Comparison of ENCODE assay signal across 19 cellular contexts in the genomic region with DNA sequence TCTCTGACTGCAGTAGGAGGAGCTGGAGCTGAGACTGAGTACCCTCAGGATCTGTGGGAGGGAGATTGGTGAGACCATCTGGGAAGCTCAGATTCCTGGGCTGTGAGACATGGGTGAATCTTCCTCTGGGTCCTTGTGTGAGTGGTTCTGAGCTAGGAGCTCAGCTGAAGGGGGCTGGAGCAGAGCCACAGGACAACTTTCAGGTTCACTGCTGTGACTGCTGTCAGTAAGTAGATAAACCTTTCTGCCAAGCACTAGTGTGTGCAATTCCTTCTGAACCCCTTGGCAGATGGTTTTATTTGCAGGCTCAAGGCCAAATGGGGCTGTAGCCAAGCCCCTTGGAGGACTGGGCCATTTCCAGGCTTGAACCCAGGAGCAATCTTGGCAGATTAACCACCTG. TPM values are rescaled to one million over a fixed set of nuclear protein-coding genes. Genes with fewer than 3 reads are reported as not detected.
"Had no signal": no experiment of that assay in that cellular context is flagged by ENCODE, and none has a peak within 500 bp of the region (broad histone marks: within the 10 kb centered on the region; RNA-seq: fewer than 3 reads in every experiment).

No MANE protein-coding gene starts in this region.

- H3K4me1 ChIP-seq: tibial nerve, uterus had no signal

- H3K4me1 Mint-ChIP-seq: activated CD8-positive, alpha-beta memory T cell treated with anti-CD3 and anti-CD28 coated beads, Interleukin-2, amount 10 ng/mL, durations not matched to agents 7 days and 5 days; activated naive CD8-positive, alpha-beta T cell treated with anti-CD3 and anti-CD28 coated beads for 36 hours; activated T-helper 17 cell treated with anti-CD3 and anti-CD28 coated beads, Interleukin-2, amount 50 U/mL, for 72 hours; naive B cell; neural crest cell had no signal

- H3K4me3 Mint-ChIP-seq: activated CD8-positive, alpha-beta memory T cell treated with anti-CD3 and anti-CD28 coated beads, Interleukin-2, amount 10 ng/mL, durations not matched to agents 7 days and 5 days; activated naive CD8-positive, alpha-beta T cell treated with anti-CD3 and anti-CD28 coated beads for 36 hours; activated T-helper 17 cell treated with anti-CD3 and anti-CD28 coated beads, Interleukin-2, amount 50 U/mL, for 72 hours; effector memory CD8-positive, alpha-beta T cell; naive B cell; neural crest cell had no signal

- H3K27ac ChIP-seq: tibial nerve, uterus had no signal

- H3K36me3 ChIP-seq: cardiac muscle cell, tibial nerve, uterus had no signal

- ATAC-seq: activated CD8-positive, alpha-beta memory T cell treated with anti-CD3 and anti-CD28 coated beads, Interleukin-2, amount 10 ng/mL, durations not matched to agents 7 days and 5 days; activated T-helper 17 cell treated with anti-CD3 and anti-CD28 coated beads, Interleukin-2, amount 50 U/mL, for 72 hours; effector memory CD8-positive, alpha-beta T cell; mucosa of descending colon; stimulated activated naive CD8-positive, alpha-beta T cell treated with anti-CD3 and anti-CD28 coated beads, Interleukin-15, Interleukin-2, amounts not matched to agents 100 U/mL and 50 U/mL, for 24 hours had no signal

- H3K27ac Mint-ChIP-seq: activated CD8-positive, alpha-beta memory T cell treated with anti-CD3 and anti-CD28 coated beads, Interleukin-2, amount 10 ng/mL, durations not matched to agents 7 days and 5 days; activated naive CD8-positive, alpha-beta T cell treated with anti-CD3 and anti-CD28 coated beads for 36 hours; activated T-helper 17 cell treated with anti-CD3 and anti-CD28 coated beads, Interleukin-2, amount 50 U/mL, for 72 hours; effector memory CD8-positive, alpha-beta T cell; naive B cell had no signal

- H3K4me3 ChIP-seq: cardiac muscle cell, mucosa of descending colon, tibial nerve, uterus had no signal

- H3K27me3 Mint-ChIP-seq: activated CD8-positive, alpha-beta memory T cell treated with anti-CD3 and anti-CD28 coated beads, Interleukin-2, amount 10 ng/mL, durations not matched to agents 7 days and 5 days; activated naive CD8-positive, alpha-beta T cell treated with anti-CD3 and anti-CD28 coated beads for 36 hours; activated T-helper 17 cell treated with anti-CD3 and anti-CD28 coated beads, Interleukin-2, amount 50 U/mL, for 72 hours; effector memory CD8-positive, alpha-beta T cell; naive B cell had no signal

- DNase-seq: activated CD4-positive, alpha-beta T cell treated with anti-CD3 and anti-CD28 coated beads, Interleukin-2, amount 50 U/mL, for 48 hours; activated CD8-positive, alpha-beta memory T cell treated with anti-CD3 and anti-CD28 coated beads, Interleukin-2, amount 10 ng/mL, durations not matched to agents 7 days and 5 days; activated naive CD4-positive, alpha-beta T cell; activated naive CD8-positive, alpha-beta T cell treated with anti-CD3 and anti-CD28 coated beads for 36 hours; amygdala; dermis blood vessel endothelial cell; effector memory CD8-positive, alpha-beta T cell; foreskin fibroblast; mesenchymal stem cell; mucosa of descending colon; naive B cell; stimulated activated CD4-positive, alpha-beta T cell treated with anti-CD3 and anti-CD28 coated beads, Interleukin-2, amount 100 ng/mL, for 24 hours; stimulated activated naive CD8-positive, alpha-beta T cell treated with anti-CD3 and anti-CD28 coated beads, Interleukin-15, Interleukin-2, amounts not matched to agents 100 U/mL and 50 U/mL, for 24 hours; uterus had no signal

- H3K27me3 ChIP-seq: cardiac muscle cell, tibial nerve, uterus had no signal

- H3K36me3 Mint-ChIP-seq: activated CD8-positive, alpha-beta memory T cell treated with anti-CD3 and anti-CD28 coated beads, Interleukin-2, amount 10 ng/mL, durations not matched to agents 7 days and 5 days; activated naive CD8-positive, alpha-beta T cell treated with anti-CD3 and anti-CD28 coated beads for 36 hours had no signal

RNA-seq across cellular contexts. Expression of gene SNAP91, which starts 49.6 kb away (rescaled TPM):
- total RNA-seq: activated CD8-positive, alpha-beta memory T cell treated with anti-CD3 and anti-CD28 coated beads, Interleukin-2, amount 10 ng/mL, durations not matched to agents 7 days and 5 days; activated naive CD8-positive, alpha-beta T cell treated with anti-CD3 and anti-CD28 coated beads for 36 hours; activated T-helper 17 cell treated with anti-CD3 and anti-CD28 coated beads, Interleukin-2, amount 50 U/mL, for 72 hours; lower leg skin had no signal
